ENCODE assay signal across 16 cellular contexts in the genomic region with DNA sequence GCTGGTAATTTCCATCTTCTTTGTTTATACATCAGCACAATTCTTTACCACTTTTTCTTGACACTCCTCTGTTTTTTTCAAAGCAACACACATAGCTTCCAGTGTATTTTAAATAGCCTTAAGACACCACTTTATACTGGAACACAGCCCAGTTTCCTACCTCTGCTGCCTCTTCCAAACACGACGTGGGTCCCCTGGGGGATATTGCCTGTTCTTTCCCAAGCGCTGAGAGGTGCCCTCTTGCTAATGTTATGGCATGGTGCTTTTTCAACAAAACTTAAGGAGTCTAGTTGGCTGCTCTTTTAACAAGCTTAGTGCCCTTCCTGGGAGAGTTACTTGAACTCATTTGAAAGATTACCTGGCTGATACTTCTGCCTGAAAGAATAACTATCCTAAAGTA.
"Had no signal": no experiment of that assay in that cellular context is flagged by ENCODE, and none has a peak within 500 bp of the region (broad histone marks: within the 10 kb centered on the region; RNA-seq: fewer than 3 reads in every experiment).

No MANE protein-coding gene starts in this region.

- H3K4me3 ChIP-seq: dorsolateral prefrontal cortex, heart right ventricle, lower lobe of right lung, thoracic aorta had no signal

- H3K9me3 ChIP-seq: heart right ventricle, lower lobe of right lung, thoracic aorta had no signal

- H3K4me3 Mint-ChIP-seq: activated CD4-positive, alpha-beta T cell treated with anti-CD3 and anti-CD28 coated beads, Interleukin-2, amount 10 ng/mL, durations not matched to agents 7 days and 5 days; activated naive CD8-positive, alpha-beta T cell; activated T-cell treated with anti-CD3 and anti-CD28 coated beads, Interleukin-2, amount 50 U/mL, for 72 hours; endodermal cell; neural crest cell had no signal

- H3K36me3 Mint-ChIP-seq: activated naive CD8-positive, alpha-beta T cell had no signal

- H3K27ac Mint-ChIP-seq: activated CD4-positive, alpha-beta T cell treated with anti-CD3 and anti-CD28 coated beads, Interleukin-2, amount 10 ng/mL, durations not matched to agents 7 days and 5 days; activated naive CD8-positive, alpha-beta T cell; activated T-cell treated with anti-CD3 and anti-CD28 coated beads, Interleukin-2, amount 50 U/mL, for 72 hours; endodermal cell had no signal

- H3K9me3 Mint-ChIP-seq: activated CD4-positive, alpha-beta T cell treated with anti-CD3 and anti-CD28 coated beads, Interleukin-2, amount 10 ng/mL, durations not matched to agents 7 days and 5 days; activated T-cell treated with anti-CD3 and anti-CD28 coated beads, Interleukin-2, amount 50 U/mL, for 72 hours; endodermal cell; neural crest cell had no signal

- H3K36me3 ChIP-seq: heart right ventricle, lower lobe of right lung, thoracic aorta had no signal

- H3K4me1 Mint-ChIP-seq: activated CD4-positive, alpha-beta T cell treated with anti-CD3 and anti-CD28 coated beads, Interleukin-2, amount 10 ng/mL, durations not matched to agents 7 days and 5 days had no signal

- DNase-seq: activated CD4-positive, alpha-beta T cell treated with anti-CD3 and anti-CD28 coated beads, Interleukin-2, amount 10 ng/mL, durations not matched to agents 7 days and 5 days; activated CD8-positive, alpha-beta memory T cell treated with anti-CD3 and anti-CD28 coated beads, Interleukin-2, amount 50 U/mL, for 48 hours; activated gamma-delta T cell treated with Interleukin-2 at 50 U/mL for 16 hours; activated T-cell treated with anti-CD3 and anti-CD28 coated beads, Interleukin-2, amount 50 U/mL, for 72 hours; amniotic stem cell; dorsolateral prefrontal cortex; endodermal cell; heart right ventricle; left cardiac atrium; lower lobe of right lung; stimulated activated CD4-positive, alpha-beta T cell treated with anti-CD3 and anti-CD28 coated beads, Interleukin-12 subunit alpha, Interleukin-12 subunit beta, amount 100 ng/mL, for 4 hours; stimulated activated CD4-positive, alpha-beta T cell treated with anti-CD3 and anti-CD28 coated beads, Interleukin-2, amount 100 ng/mL, for 24 hours had no signal

- H3K27ac ChIP-seq: dorsolateral prefrontal cortex, heart right ventricle, lower lobe of right lung, parathyroid adenoma, thoracic aorta had no signal

- ATAC-seq: activated T-cell treated with anti-CD3 and anti-CD28 coated beads, Interleukin-2, amount 50 U/mL, for 72 hours; heart right ventricle; left cardiac atrium; lower lobe of right lung had no signal

- H3K4me1 ChIP-seq: lower lobe of right lung, parathyroid adenoma had no signal
